In the genomic region with DNA sequence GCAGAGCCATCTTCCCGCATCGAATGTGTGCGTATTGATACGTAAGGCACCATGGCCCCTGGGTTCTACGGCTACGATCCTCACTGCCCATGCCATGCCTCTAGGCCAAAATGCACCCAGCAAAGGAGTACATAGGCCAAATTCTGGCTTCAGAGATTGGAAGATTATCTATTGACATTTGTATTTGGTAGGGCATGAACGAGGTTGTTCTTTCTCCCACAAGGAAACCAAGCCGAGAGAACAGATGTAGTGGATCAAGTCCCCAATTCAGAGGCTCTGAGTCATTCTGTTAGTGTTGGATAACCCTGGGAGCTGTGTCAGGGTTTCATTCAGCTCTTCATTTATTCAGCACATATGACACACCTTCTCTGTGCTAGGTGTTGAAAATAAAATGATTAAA, we compare ENCODE assay signal across 1 cellular context.
TF ChIP-seq lines count a peak whose summit lies in the region.

No MANE protein-coding gene starts in this region.

TF ChIP-seq in K562, 482 proteins besides CTCF, POLR2A, EP300 and RAD21:
- TF ChIP-seq JUND (IDR thresholded peaks at IDR 0.05; ENCODE audit: borderline replicate concordance, low read depth, low read length), result no peak
- TF ChIP-seq JUND (tag; IDR thresholded peaks at IDR 0.05; ENCODE audit: borderline replicate concordance, low read depth, low read length), result peak; percentile 30; the same call in 1 of the 3 replicates
- TF ChIP-seq, protein P1, sequence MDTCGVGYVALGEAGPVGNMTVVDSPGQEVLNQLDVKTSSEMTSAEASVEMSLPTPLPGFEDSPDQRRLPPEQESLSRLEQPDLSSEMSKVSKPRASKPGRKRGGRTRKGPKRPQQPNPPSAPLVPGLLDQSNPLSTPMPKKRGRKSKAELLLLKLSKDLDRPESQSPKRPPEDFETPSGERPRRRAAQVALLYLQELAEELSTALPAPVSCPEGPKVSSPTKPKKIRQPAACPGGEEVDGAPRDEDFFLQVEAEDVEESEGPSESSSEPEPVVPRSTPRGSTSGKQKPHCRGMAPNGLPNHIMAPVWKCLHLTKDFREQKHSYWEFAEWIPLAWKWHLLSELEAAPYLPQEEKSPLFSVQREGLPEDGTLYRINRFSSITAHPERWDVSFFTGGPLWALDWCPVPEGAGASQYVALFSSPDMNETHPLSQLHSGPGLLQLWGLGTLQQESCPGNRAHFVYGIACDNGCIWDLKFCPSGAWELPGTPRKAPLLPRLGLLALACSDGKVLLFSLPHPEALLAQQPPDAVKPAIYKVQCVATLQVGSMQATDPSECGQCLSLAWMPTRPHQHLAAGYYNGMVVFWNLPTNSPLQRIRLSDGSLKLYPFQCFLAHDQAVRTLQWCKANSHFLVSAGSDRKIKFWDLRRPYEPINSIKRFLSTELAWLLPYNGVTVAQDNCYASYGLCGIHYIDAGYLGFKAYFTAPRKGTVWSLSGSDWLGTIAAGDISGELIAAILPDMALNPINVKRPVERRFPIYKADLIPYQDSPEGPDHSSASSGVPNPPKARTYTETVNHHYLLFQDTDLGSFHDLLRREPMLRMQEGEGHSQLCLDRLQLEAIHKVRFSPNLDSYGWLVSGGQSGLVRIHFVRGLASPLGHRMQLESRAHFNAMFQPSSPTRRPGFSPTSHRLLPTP (IDR thresholded peaks at IDR 0.05; ENCODE audit: borderline replicate concordance, extremely low read depth, insufficient read length), result no peak
